20 cellular contexts compared by ENCODE assay signal in genomic region chr2:52036036-52036435, GRCh38.
DNase-seq lines count a peak whose midpoint lies in the region; TF ChIP-seq lines count a peak whose summit lies in the region.
"Had no signal": no experiment of that assay in that cellular context is flagged by ENCODE, and none has a peak within 500 bp of the region (broad histone marks: within the 10 kb centered on the region; RNA-seq: fewer than 3 reads in every experiment).

No MANE protein-coding gene starts in this region.

- peak; percentile 7 for DNase-seq in GM03348 (ENCODE audit: low spot score)
- DNase-seq in HS-27A (ENCODE audit: low read depth) = peak; percentile 15
- DNase-seq in RWPE1 (ENCODE audit: low spot score) = peak; percentile 5
- no peak for DNase-seq in mesenchymal stem cell
- no peak for DNase-seq in HuH-7 (ENCODE audit: low spot score)
- DNase-seq in stimulated activated CD4-positive, alpha-beta T cell treated with anti-CD3 and anti-CD28 coated beads, Interleukin-1b, Interleukin-23, amount 100 ng/mL, for 48 hours = no peak
- DNase-seq in HAP-1 (ENCODE audit: low spot score in 2 of 2) = no peak
- DNase-seq in Caco-2 = no peak
- DNase-seq: GDM1, NCI-H1092 treated with DMSO at 0.1 percent for 48 hours, NCI-H146, NCI-H2029, NCI-H2227 treated with DMSO at 0.1 percent for 48 hours, NCI-H510A, NCI-H748 treated with DMSO at 0.1 percent for 48 hours, Peyer's patch, Right ventricle myocardium superior had no signal

- no peak overlapping the region for H3K23ac ChIP-seq in mesenchymal stem cell (ENCODE audit: low read length in 2 of 2)

- peak overlapping the region; percentile 11 for H3K4me2 ChIP-seq in mesenchymal stem cell (ENCODE audit: low read length, poor library complexity, severe bottlenecking)

- H3K14ac ChIP-seq in mesenchymal stem cell (ENCODE audit: low read length in 2 of 2) = no peak overlapping the region

- no peaks in the 10 kb centered on the region for H3K9me3 Mint-ChIP-seq in Caco-2 (ENCODE audit: unreplicated experiment)

- H3K4ac ChIP-seq in mesenchymal stem cell (ENCODE audit: low read depth in 1 of 2, low read length in 2 of 2) = no peak overlapping the region

- TF ChIP-seq CTCF in RWPE1 (conservative IDR thresholded peaks at IDR 0.05; ENCODE audit: low read depth) = no peak
- no peak for TF ChIP-seq CTCF in Caco-2 (IDR thresholded peaks at IDR 0.05; ENCODE audit: insufficient read depth in 1 of 2, low read depth in 1 of 2, low read length in 1 of 2, severe bottlenecking in 1 of 2, unreplicated experiment in 1 of 2)

- H3K36me3 Mint-ChIP-seq in Caco-2 (ENCODE audit: insufficient read depth, unreplicated experiment) = no peaks in the 10 kb centered on the region

- H2BK5ac ChIP-seq in mesenchymal stem cell (ENCODE audit: low read depth, low read length, poor library complexity, severe bottlenecking) = no peak overlapping the region

- no peak overlapping the region for H2BK15ac ChIP-seq in mesenchymal stem cell (ENCODE audit: low read depth, poor library complexity, severe bottlenecking)

- no peak overlapping the region for H3K4me3 Mint-ChIP-seq in Caco-2 (ENCODE audit: unreplicated experiment)
- H3K4me3 Mint-ChIP-seq: T-helper 1 cell treated with Interleukin-12 subunit alpha and Interleukin-12 subunit beta and Interleukin-4 antibody, amounts not matched to agents 30 μg/mL and 1 μg/mL, for 36 hours had no signal

- POLR2A ChIA-PET in RWPE1 (lab: Yijun Ruan, JAX; ENCODE audit: low non-redundant PET) (no interaction called here), Caco-2 (lab: Charles Lee) (no interaction called here)

- no TSS peak for BruUV-seq in Caco-2 (replicated peaks; lab: Mats Ljungman, UMichigan)

- H3K27ac ChIP-seq in RWPE1 (no peak overlapping the region), mesenchymal stem cell (ENCODE audit: low read length, poor library complexity, severe bottlenecking) (no peak overlapping the region)
- H3K27ac ChIP-seq: C4-2B, Peyer's patch had no signal

- H3K27me3 ChIP-seq in mesenchymal stem cell (ENCODE audit: control insufficient read depth in 1 of 2, insufficient read depth in 1 of 2, low read length in 2 of 2) (no peaks in the 10 kb centered on the region), HAP-1 (ENCODE audit: low read depth) (no peaks in the 10 kb centered on the region), Caco-2 (replicated peaks; ENCODE audit: control insufficient read depth, insufficient read depth, low read length) (no peaks in the 10 kb centered on the region)
- H3K27me3 ChIP-seq: Peyer's patch had no signal

- H3K18ac ChIP-seq in mesenchymal stem cell (ENCODE audit: low read depth in 1 of 2, low read length in 2 of 2) = no peak overlapping the region

- no peak overlapping the region for H2BK120ac ChIP-seq in mesenchymal stem cell (ENCODE audit: low read depth, low read length)

- H3K27ac Mint-ChIP-seq in Caco-2 (ENCODE audit: unreplicated experiment) = no peak overlapping the region
- H3K27ac Mint-ChIP-seq: T-helper 1 cell treated with Interleukin-12 subunit alpha and Interleukin-12 subunit beta and Interleukin-4 antibody, amounts not matched to agents 30 μg/mL and 1 μg/mL, for 36 hours had no signal

- in situ Hi-C loops in HAP-1 (cut with MboI; ENCODE audit: low sequenced_read_pairs) = no loop called here

- H4K91ac ChIP-seq in mesenchymal stem cell (ENCODE audit: low read length) = no peak overlapping the region

- H3K36me3 ChIP-seq in mesenchymal stem cell (ENCODE audit: control insufficient read depth in 1 of 2, insufficient read depth in 2 of 2, low read depth in 1 of 2, low read length in 2 of 2) (no peaks in the 10 kb centered on the region), HAP-1 (replicated peaks) (no peaks in the 10 kb centered on the region), Caco-2 (ENCODE audit: control insufficient read depth, insufficient read depth, low read length) (no peaks in the 10 kb centered on the region)
- H3K36me3 ChIP-seq: Peyer's patch had no signal

- WGBS in mesenchymal stem cell = no CpG with 5 or more reads among the region's 1 CpG

- H3K4me3 ChIP-seq in mesenchymal stem cell (ENCODE audit: insufficient read depth in 1 of 2, low read depth in 1 of 2, low read length in 2 of 2) = no peak overlapping the region
- H3K4me3 ChIP-seq in HAP-1 = no peak overlapping the region
- no peak overlapping the region for H3K4me3 ChIP-seq in Caco-2 (ENCODE audit: low read depth, low read length)
- H3K4me3 ChIP-seq: K562, Peyer's patch had no signal

- no peak overlapping the region for H3K9ac ChIP-seq in mesenchymal stem cell (ENCODE audit: low read length)

- no peak overlapping the region for H2AK5ac ChIP-seq in mesenchymal stem cell (ENCODE audit: low read length, severe bottlenecking)

- H3K4me1 ChIP-seq in mesenchymal stem cell (ENCODE audit: control insufficient read depth, insufficient read depth, low read depth, low read length) = no peaks in the 10 kb centered on the region
- H3K4me1 ChIP-seq in HAP-1 = peaks cover 21% of the 10 kb centered on the region
- peaks cover 17% of the 10 kb centered on the region for H3K4me1 ChIP-seq in Caco-2
- H3K4me1 ChIP-seq: Peyer's patch had no signal

- intact Hi-C loops in Caco-2 (cut with micrococcal nuclease; ENCODE audit: unreplicated experiment) = no loop called here

- CTCF ChIA-PET in RWPE1 (lab: Yijun Ruan, JAX) = no interaction called here
- CTCF ChIA-PET in Caco-2 (lab: Charles Lee) = no interaction called here

- no peaks in the 10 kb centered on the region for H3K79me1 ChIP-seq in mesenchymal stem cell (replicated peaks; ENCODE audit: low read length, poor library complexity, severe bottlenecking)

- no peak overlapping the region for H2BK12ac ChIP-seq in mesenchymal stem cell (ENCODE audit: low read length in 2 of 2)

- H3K4me1 Mint-ChIP-seq in Caco-2 (ENCODE audit: low read depth, unreplicated experiment) = peaks cover 16% of the 10 kb centered on the region

- no peaks in the 10 kb centered on the region for H3K27me3 Mint-ChIP-seq in Caco-2 (ENCODE audit: insufficient read depth, unreplicated experiment)

- no peak overlapping the region for H4K8ac ChIP-seq in mesenchymal stem cell (ENCODE audit: low read length)

- no peaks in the 10 kb centered on the region for H3K9me3 ChIP-seq in mesenchymal stem cell (ENCODE audit: control insufficient read depth, low read length)
- H3K9me3 ChIP-seq in HAP-1 = no peaks in the 10 kb centered on the region
- H3K9me3 ChIP-seq in Caco-2 = no peaks in the 10 kb centered on the region
- H3K9me3 ChIP-seq: Peyer's patch had no signal

- no peak overlapping the region for H2AFZ ChIP-seq in mesenchymal stem cell (ENCODE audit: low read depth, low read length)

Comparison
In these comparisons a context has a peak if more than half of its experiments do, and no peak if none do; other contexts are left out.
1. DNase-seq: peak in GM03348 (single experiment), HS-27A (single experiment) and RWPE1 (single experiment); none in mesenchymal stem cell (single experiment), HuH-7 (single experiment), stimulated activated CD4-positive, alpha-beta T cell treated with anti-CD3 and anti-CD28 coated beads, Interleukin-1b, Interleukin-23, amount 100 ng/mL, for 48 hours (single experiment), HAP-1 (0 of 2) and Caco-2 (0 of 2).